In genomic region chr15:27867861-27868260, GRCh38 we compare ENCODE assay signal across 34 cellular contexts.
"Had no signal": no experiment of that assay in that cellular context is flagged by ENCODE, and none has a peak within 500 bp of the region (broad histone marks: within the 10 kb centered on the region; RNA-seq: fewer than 3 reads in every experiment).

No MANE protein-coding gene starts in this region.

- H3K27me3 Mint-ChIP-seq: activated CD4-positive, alpha-beta memory T cell treated with anti-CD3 and anti-CD28 coated beads, Interleukin-2, amount 10 ng/mL, durations not matched to agents 7 days and 5 days; activated CD4-positive, alpha-beta T cell treated with anti-CD3 and anti-CD28 coated beads for 36 hours; activated naive CD8-positive, alpha-beta T cell treated with anti-CD3 and anti-CD28 coated beads, Interleukin-2, amount 10 ng/mL, durations not matched to agents 7 days and 5 days; activated T-cell treated with anti-CD3 and anti-CD28 coated beads, Interleukin-2, amount 50 U/mL, for 24 hours; central memory CD8-positive, alpha-beta T cell had no signal

- H3K9me3 ChIP-seq: ascending aorta had no signal

- H3K4me1 Mint-ChIP-seq: activated CD4-positive, alpha-beta memory T cell treated with anti-CD3 and anti-CD28 coated beads, Interleukin-2, amount 10 ng/mL, durations not matched to agents 7 days and 5 days; activated CD4-positive, alpha-beta T cell treated with anti-CD3 and anti-CD28 coated beads for 36 hours; activated naive CD4-positive, alpha-beta T cell treated with anti-CD3 and anti-CD28 coated beads, Interleukin-2, amount 50 U/mL, for 24 hours; activated naive CD8-positive, alpha-beta T cell treated with anti-CD3 and anti-CD28 coated beads, Interleukin-2, amount 10 ng/mL, durations not matched to agents 7 days and 5 days; central memory CD8-positive, alpha-beta T cell had no signal

- H3K27ac Mint-ChIP-seq: activated CD4-positive, alpha-beta memory T cell treated with anti-CD3 and anti-CD28 coated beads, Interleukin-2, amount 10 ng/mL, durations not matched to agents 7 days and 5 days; activated CD4-positive, alpha-beta T cell treated with anti-CD3 and anti-CD28 coated beads for 36 hours; activated naive CD4-positive, alpha-beta T cell treated with anti-CD3 and anti-CD28 coated beads, Interleukin-2, amount 50 U/mL, for 24 hours; activated naive CD8-positive, alpha-beta T cell treated with anti-CD3 and anti-CD28 coated beads, Interleukin-2, amount 10 ng/mL, durations not matched to agents 7 days and 5 days; activated T-cell treated with anti-CD3 and anti-CD28 coated beads, Interleukin-2, amount 50 U/mL, for 24 hours; activated T-helper 2 cell treated with anti-CD3 and anti-CD28 coated beads, Interferon-gamma antibody, Interleukin-2, Interleukin-4, amounts not matched to agents 10 μg/mL and 5 μg/mL and 100 μg/mL, durations not matched to agents 14 hours and 24 hours and 36 hours had no signal

- H2AFZ ChIP-seq: PC-9 had no signal

- H3K36me3 Mint-ChIP-seq: activated naive CD4-positive, alpha-beta T cell treated with anti-CD3 and anti-CD28 coated beads, Interleukin-2, amount 50 U/mL, for 24 hours; activated naive CD8-positive, alpha-beta T cell treated with anti-CD3 and anti-CD28 coated beads, Interleukin-2, amount 10 ng/mL, durations not matched to agents 7 days and 5 days had no signal

- H3K4me2 ChIP-seq: KMS-11, PC-9 had no signal

- H3K4me3 Mint-ChIP-seq: activated CD4-positive, alpha-beta memory T cell treated with anti-CD3 and anti-CD28 coated beads, Interleukin-2, amount 10 ng/mL, durations not matched to agents 7 days and 5 days; activated CD4-positive, alpha-beta T cell treated with anti-CD3 and anti-CD28 coated beads for 36 hours; activated naive CD4-positive, alpha-beta T cell treated with anti-CD3 and anti-CD28 coated beads, Interleukin-2, amount 50 U/mL, for 24 hours; activated naive CD8-positive, alpha-beta T cell treated with anti-CD3 and anti-CD28 coated beads, Interleukin-2, amount 10 ng/mL, durations not matched to agents 7 days and 5 days; activated T-cell treated with anti-CD3 and anti-CD28 coated beads, Interleukin-2, amount 50 U/mL, for 24 hours; central memory CD8-positive, alpha-beta T cell had no signal

- H3K4me3 ChIP-seq: ascending aorta, cardiac muscle cell, PC-9 had no signal

- H3K4me1 ChIP-seq: ascending aorta had no signal

- DNase-seq: activated CD4-positive, alpha-beta memory T cell treated with anti-CD3 and anti-CD28 coated beads, Interleukin-2, amount 10 ng/mL, durations not matched to agents 7 days and 5 days; activated CD4-positive, alpha-beta T cell treated with anti-CD3 and anti-CD28 coated beads for 36 hours; activated CD4-positive, alpha-beta T cell treated with anti-CD3 and anti-CD28 coated beads, Interleukin-2, amount 50 U/mL, for 1 hour; activated gamma-delta T cell; activated naive CD4-positive, alpha-beta T cell treated with Interleukin-2 at 50 U/mL for 16 hours; activated naive CD8-positive, alpha-beta T cell treated with anti-CD3 and anti-CD28 coated beads, Interleukin-2, amount 10 ng/mL, durations not matched to agents 7 days and 5 days; activated T-cell treated with anti-CD3 and anti-CD28 coated beads, Interleukin-2, amount 50 U/mL, for 24 hours; amygdala; MM.1S; MV-4-11; NCI-H1092 treated with DMSO at 0.1 percent for 48 hours; NCI-H1417; NCI-H146; NCI-H187; NCI-H2029 treated with DMSO at 0.1 percent for 48 hours; NCI-H2107; NCI-H2171; NCI-H510A; NCI-H526; NCI-H748 treated with DMSO at 0.1 percent for 48 hours; NK-92 treated with Interleukin-12 subunit alpha and Interleukin-12 subunit beta, amount 100 ng/mL, for 24 hours; PC-9; Right ventricle myocardium superior; SW 1271; T-helper 1 cell; T-helper 2 cell; T-helper 9 cell had no signal

- H3K27ac ChIP-seq: ascending aorta, cardiac muscle cell, KMS-11, PC-9, VCaP had no signal

- H3K9ac ChIP-seq: KMS-11 had no signal

- H3K36me3 ChIP-seq: ascending aorta, cardiac muscle cell had no signal

- H3K27me3 ChIP-seq: ascending aorta, cardiac muscle cell had no signal

- H3K9me3 Mint-ChIP-seq: activated naive CD4-positive, alpha-beta T cell treated with anti-CD3 and anti-CD28 coated beads, Interleukin-2, amount 50 U/mL, for 24 hours; activated T-cell treated with anti-CD3 and anti-CD28 coated beads, Interleukin-2, amount 50 U/mL, for 24 hours had no signal
